22 cellular contexts compared by ENCODE assay signal in genomic region chr1:169670836-169671235, GRCh38. TPM values are rescaled to one million over a fixed set of nuclear protein-coding genes. Genes with fewer than 3 reads are reported as not detected.
DNase-seq lines count a peak whose midpoint lies in the region; ATAC-seq and TF ChIP-seq lines count a peak whose summit lies in the region.
"Had no signal": no experiment of that assay in that cellular context is flagged by ENCODE, and none has a peak within 500 bp of the region (broad histone marks: within the 10 kb centered on the region; RNA-seq: fewer than 3 reads in every experiment).

No MANE protein-coding gene starts in this region.

- TF ChIP-seq CTCF in CD8-positive, alpha-beta T cell (IDR thresholded peaks at IDR 0.05): no peak

- no peaks in the 10 kb centered on the region for H3K9me3 ChIP-seq in CD8-positive, alpha-beta T cell (ENCODE audit: low read length)
- H3K9me3 ChIP-seq: ascending aorta, neutrophil had no signal

- peaks cover 17% of the 10 kb centered on the region for H3K9me3 Mint-ChIP-seq in activated T-cell treated with anti-CD3 and anti-CD28 coated beads, Interleukin-2, amount 50 U/mL, for 24 hours
- peaks cover 14% of the 10 kb centered on the region for H3K9me3 Mint-ChIP-seq in CD8-positive, alpha-beta T cell
- H3K9me3 Mint-ChIP-seq in activated T-helper 17 cell treated with anti-CD3 and anti-CD28 coated beads, Interleukin-2, amount 50 U/mL, for 72 hours: peaks cover 6% of the 10 kb centered on the region
- H3K9me3 Mint-ChIP-seq in naive B cell: peaks cover 0 to 17% (median 12%) of the 10 kb centered on the region in 7 donors
- H3K9me3 Mint-ChIP-seq: type B pancreatic cell had no signal

- no peak overlapping the region for H3K4me3 ChIP-seq in CD8-positive, alpha-beta T cell (ENCODE audit: low read depth, low read length)
- H3K4me3 ChIP-seq: ascending aorta had no signal

- POLR2A ChIA-PET in CD8-positive, alpha-beta T cell (lab: Charles Lee): interaction anchor here (0.7 to 1.2 kb wide), 4 partner anchors 9 to 23 kb away, joined by 3 to 4 read pairs (median 4); no protein-coding TSS in a partner anchor

- no peaks in the 10 kb centered on the region for H3K27me3 ChIP-seq in CD8-positive, alpha-beta T cell (ENCODE audit: insufficient read depth, low read length)
- H3K27me3 ChIP-seq: ascending aorta, neutrophil had no signal

- peaks cover 28% of the 10 kb centered on the region for H3K4me1 ChIP-seq in CD8-positive, alpha-beta T cell (ENCODE audit: insufficient read depth, low read length)
- H3K4me1 ChIP-seq: ascending aorta had no signal

- CTCF ChIA-PET in CD8-positive, alpha-beta T cell (lab: Charles Lee): interaction anchor here (2.1 to 2.2 kb wide), 2 partner anchors 21 to 69 kb away, joined by 7 read pairs; no protein-coding TSS in a partner anchor

- intact Hi-C loops in CD8-positive, alpha-beta T cell (cut with DNase I, micrococcal nuclease): loop anchor here in 1 of 2 experiments (2.0 kb wide), 1 partner anchor 44 kb away; no protein-coding TSS in a partner anchor

- no peak overlapping the region for H3K4me3 Mint-ChIP-seq in activated T-cell treated with anti-CD3 and anti-CD28 coated beads, Interleukin-2, amount 50 U/mL, for 24 hours
- H3K4me3 Mint-ChIP-seq in CD8-positive, alpha-beta T cell: no peak overlapping the region
- peak overlapping the region; percentile 41 for H3K4me3 Mint-ChIP-seq in activated T-helper 17 cell treated with anti-CD3 and anti-CD28 coated beads, Interleukin-2, amount 50 U/mL, for 72 hours
- peak overlapping the region in 6 of 8 donors; percentile 67 to 81 (median 78) for H3K4me3 Mint-ChIP-seq in naive B cell
- H3K4me3 Mint-ChIP-seq: mesothelial cell of epicardium, type B pancreatic cell had no signal

- no peaks in the 10 kb centered on the region for H3K36me3 ChIP-seq in CD8-positive, alpha-beta T cell (ENCODE audit: insufficient read depth, low read length)
- H3K36me3 ChIP-seq: ascending aorta, neutrophil had no signal

- no peak for ATAC-seq in CD8-positive, alpha-beta T cell
- no peak for ATAC-seq in activated T-helper 17 cell treated with anti-CD3 and anti-CD28 coated beads, Interleukin-2, amount 50 U/mL, for 72 hours (replicated peaks)
- no peak for ATAC-seq in naive B cell (ENCODE audit: low read depth in 2 of 2)
- ATAC-seq: SK-N-SH treated with all-trans-retinoic acid at 6 μM for 48 hours had no signal

- H3K4me1 Mint-ChIP-seq in activated T-cell treated with anti-CD3 and anti-CD28 coated beads, Interleukin-2, amount 50 U/mL, for 24 hours (ENCODE audit: low read depth): peaks cover 57% of the 10 kb centered on the region
- peaks cover 52% of the 10 kb centered on the region for H3K4me1 Mint-ChIP-seq in CD8-positive, alpha-beta T cell (ENCODE audit: low read depth)
- H3K4me1 Mint-ChIP-seq in activated T-helper 17 cell treated with anti-CD3 and anti-CD28 coated beads, Interleukin-2, amount 50 U/mL, for 72 hours: peaks cover 25% of the 10 kb centered on the region
- peaks cover 54 to 68% (median 60%) of the 10 kb centered on the region in 3 donors for H3K4me1 Mint-ChIP-seq in naive B cell

- DNase-seq in activated T-cell treated with anti-CD3 and anti-CD28 coated beads, Interleukin-2, amount 50 U/mL, for 24 hours: no peak
- no peak for DNase-seq in activated T-cell treated with anti-CD3 and anti-CD28 coated beads, Interleukin-2, amount 50 U/mL, for 1 hour
- no peak for DNase-seq in CD8-positive, alpha-beta T cell
- DNase-seq in naive B cell (no peak), GM19240 (ENCODE audit: insufficient read length, low spot score) (no peak), NCI-H1930 (lab: John Stamatoyannopoulos, UW) (no peak), NCI-H446 treated with DMSO at 0.1 percent for 48 hours (lab: John Stamatoyannopoulos, UW) (no peak)
- DNase-seq: activated CD4-positive, alpha-beta T cell treated with anti-CD3 and anti-CD28 coated beads, Interleukin-2, amount 50 U/mL, for 4 hours; DMS79 treated with DMSO at 0.1 percent for 48 hours; kidney; NCI-H1694; NCI-H226; retina; stimulated activated CD4-positive, alpha-beta T cell treated with anti-CD3 and anti-CD28 coated beads, Interleukin-15, amount 100 ng/mL, for 24 hours; stimulated activated naive CD4-positive, alpha-beta T cell treated with Interleukin-2 at 50 U/mL for 16 hours had no signal

- peaks cover 28% of the 10 kb centered on the region for H3K36me3 Mint-ChIP-seq in activated T-cell treated with anti-CD3 and anti-CD28 coated beads, Interleukin-2, amount 50 U/mL, for 24 hours (ENCODE audit: low read depth)
- H3K36me3 Mint-ChIP-seq in CD8-positive, alpha-beta T cell: peaks cover 32% of the 10 kb centered on the region
- no peaks in the 10 kb centered on the region for H3K36me3 Mint-ChIP-seq in activated T-helper 17 cell treated with anti-CD3 and anti-CD28 coated beads, Interleukin-2, amount 50 U/mL, for 72 hours (ENCODE audit: low read depth)
- H3K36me3 Mint-ChIP-seq in naive B cell: no peaks in the 10 kb centered on the region
- H3K36me3 Mint-ChIP-seq: mesothelial cell of epicardium, type B pancreatic cell had no signal

- no peak overlapping the region for H3K27ac ChIP-seq in CD8-positive, alpha-beta T cell (ENCODE audit: low read depth, low read length)
- H3K27ac ChIP-seq: ascending aorta, neutrophil had no signal

- no peaks in the 10 kb centered on the region for H3K27me3 Mint-ChIP-seq in activated T-cell treated with anti-CD3 and anti-CD28 coated beads, Interleukin-2, amount 50 U/mL, for 24 hours
- H3K27me3 Mint-ChIP-seq in CD8-positive, alpha-beta T cell (ENCODE audit: low read depth): no peaks in the 10 kb centered on the region
- no peaks in the 10 kb centered on the region for H3K27me3 Mint-ChIP-seq in activated T-helper 17 cell treated with anti-CD3 and anti-CD28 coated beads, Interleukin-2, amount 50 U/mL, for 72 hours
- no peaks in the 10 kb centered on the region for H3K27me3 Mint-ChIP-seq in naive B cell
- H3K27me3 Mint-ChIP-seq: type B pancreatic cell had no signal

- H3K27ac Mint-ChIP-seq in activated T-cell treated with anti-CD3 and anti-CD28 coated beads, Interleukin-2, amount 50 U/mL, for 24 hours: peak overlapping the region; percentile 59
- peak overlapping the region; percentile 38 for H3K27ac Mint-ChIP-seq in CD8-positive, alpha-beta T cell
- peak overlapping the region; percentile 65 for H3K27ac Mint-ChIP-seq in activated T-helper 17 cell treated with anti-CD3 and anti-CD28 coated beads, Interleukin-2, amount 50 U/mL, for 72 hours
- peak overlapping the region; percentile 65 to 96 (median 91) for H3K27ac Mint-ChIP-seq in naive B cell
- H3K27ac Mint-ChIP-seq: mesothelial cell of epicardium, type B pancreatic cell had no signal

RNA-seq across cellular contexts. Expression of gene SELL, which starts 40.6 kb away (rescaled TPM):
- 10 to 100 TPM; 79.5 to 80.7 TPM for total RNA-seq in CD8-positive, alpha-beta T cell
- total RNA-seq in activated T-helper 17 cell treated with anti-CD3 and anti-CD28 coated beads, Interleukin-2, amount 50 U/mL, for 72 hours: 100 to 1,000 TPM; 143 to 221 TPM
- 1,000 to 10,000 TPM; 1,749 to 3,838 (median 2,128) TPM for polyA plus RNA-seq in naive B cell (ENCODE audit: low read depth in 6 of 6)
- total RNA-seq: MCF 10A had no signal

RNA-seq across cellular contexts. Expression of gene SELP, which starts 40.9 kb away (rescaled TPM):
- total RNA-seq in CD8-positive, alpha-beta T cell: under 1 TPM; 0.43 to 0.81 TPM
- under 1 TPM; 0.39 to 0.90 TPM for total RNA-seq in activated T-helper 17 cell treated with anti-CD3 and anti-CD28 coated beads, Interleukin-2, amount 50 U/mL, for 72 hours
- polyA plus RNA-seq in naive B cell (ENCODE audit: low read depth in 6 of 6): 1 to 10 TPM in 3 of 6 donors, under 1 TPM in 2, not detected in 1; 0.27 to 3.5 (median 1.6) TPM
- total RNA-seq: MCF 10A had no signal

Comparison
In these comparisons a context has a peak if more than half of its experiments do, and no peak if none do; other contexts are left out.
1. H3K27ac Mint-ChIP-seq: peak in every context shown above with its lines; median percentile 91 in naive B cell; 65 in activated T-helper 17 cell treated with anti-CD3 and anti-CD28 coated beads, Interleukin-2, amount 50 U/mL, for 72 hours; 59 in activated T-cell treated with anti-CD3 and anti-CD28 coated beads, Interleukin-2, amount 50 U/mL, for 24 hours; 38 in CD8-positive, alpha-beta T cell.
2. H3K4me3 Mint-ChIP-seq: peak in activated T-helper 17 cell treated with anti-CD3 and anti-CD28 coated beads, Interleukin-2, amount 50 U/mL, for 72 hours (single experiment) and naive B cell (6 of 8); none in activated T-cell treated with anti-CD3 and anti-CD28 coated beads, Interleukin-2, amount 50 U/mL, for 24 hours (single experiment) and CD8-positive, alpha-beta T cell (single experiment).